1 cellular context compared by ENCODE assay signal in genomic region chr6:142377112-142377848, GRCh38.
TF ChIP-seq lines count a peak whose summit lies in the region.

No MANE protein-coding gene starts in this region.

TF ChIP-seq in HepG2, 621 proteins besides CTCF, POLR2A, EP300 and RAD21 (continued from another document):
- TF ChIP-seq ZNF609 (CRISPR knock-in tag; IDR thresholded peaks at IDR 0.05; ENCODE audit: borderline replicate concordance) (no peak; the same call in 1 of the 2 replicates), IKZF5 (CRISPR knock-in tag; IDR thresholded peaks at IDR 0.05) (no peak; the same call in 1 of the 2 replicates), RELA (CRISPR knock-in tag; IDR thresholded peaks at IDR 0.05) (no peak), XBP1 (CRISPR knock-in tag; IDR thresholded peaks at IDR 0.05) (no peak), ZZZ3 (CRISPR knock-in tag; IDR thresholded peaks at IDR 0.05; ENCODE audit: borderline replicate concordance) (no peak), ZNF143 (CRISPR knock-in tag; IDR thresholded peaks at IDR 0.05) (no peak), PAXIP1 (CRISPR knock-in tag; conservative IDR thresholded peaks at IDR 0.05) (peak; percentile 16; the same call in 1 of the 2 replicates), ZMAT3 (CRISPR knock-in tag; conservative IDR thresholded peaks at IDR 0.05) (no peak), GPN1 (CRISPR knock-in tag; IDR thresholded peaks at IDR 0.05; ENCODE audit: borderline replicate concordance) (no peak), IKZF1 (IDR thresholded peaks at IDR 0.05) (no peak), FOXC1 (CRISPR knock-in tag; IDR thresholded peaks at IDR 0.05; ENCODE audit: borderline replicate concordance) (no peak), STAT6 (CRISPR knock-in tag; IDR thresholded peaks at IDR 0.05; ENCODE audit: borderline replicate concordance) (no peak), ZNF17 (CRISPR knock-in tag; IDR thresholded peaks at IDR 0.05) (no peak), ZNF280B (CRISPR knock-in tag; IDR thresholded peaks at IDR 0.05; ENCODE audit: borderline replicate concordance) (no peak), CBX1 (IDR thresholded peaks at IDR 0.05; ENCODE audit: low read depth) (no peak), JUNB (CRISPR knock-in tag; IDR thresholded peaks at IDR 0.05; ENCODE audit: borderline replicate concordance) (no peak), TFDP2 (CRISPR knock-in tag; IDR thresholded peaks at IDR 0.05) (no peak), THRA (CRISPR knock-in tag; IDR thresholded peaks at IDR 0.05; ENCODE audit: borderline replicate concordance) (no peak), HMGXB4 (CRISPR knock-in tag; IDR thresholded peaks at IDR 0.05; ENCODE audit: borderline replicate concordance in 1 of 2, low read depth in 1 of 2) (no peak), U2AF1 (optimal IDR thresholded peaks at IDR 0.05; ENCODE audit: low read depth, low read length) (peak; percentile 69), ZNF354B (CRISPR knock-in tag; IDR thresholded peaks at IDR 0.05) (no peak), THAP7 (CRISPR knock-in tag; IDR thresholded peaks at IDR 0.05) (no peak), SATB2 (CRISPR knock-in tag; IDR thresholded peaks at IDR 0.05) (no peak)
